In the genomic region with DNA sequence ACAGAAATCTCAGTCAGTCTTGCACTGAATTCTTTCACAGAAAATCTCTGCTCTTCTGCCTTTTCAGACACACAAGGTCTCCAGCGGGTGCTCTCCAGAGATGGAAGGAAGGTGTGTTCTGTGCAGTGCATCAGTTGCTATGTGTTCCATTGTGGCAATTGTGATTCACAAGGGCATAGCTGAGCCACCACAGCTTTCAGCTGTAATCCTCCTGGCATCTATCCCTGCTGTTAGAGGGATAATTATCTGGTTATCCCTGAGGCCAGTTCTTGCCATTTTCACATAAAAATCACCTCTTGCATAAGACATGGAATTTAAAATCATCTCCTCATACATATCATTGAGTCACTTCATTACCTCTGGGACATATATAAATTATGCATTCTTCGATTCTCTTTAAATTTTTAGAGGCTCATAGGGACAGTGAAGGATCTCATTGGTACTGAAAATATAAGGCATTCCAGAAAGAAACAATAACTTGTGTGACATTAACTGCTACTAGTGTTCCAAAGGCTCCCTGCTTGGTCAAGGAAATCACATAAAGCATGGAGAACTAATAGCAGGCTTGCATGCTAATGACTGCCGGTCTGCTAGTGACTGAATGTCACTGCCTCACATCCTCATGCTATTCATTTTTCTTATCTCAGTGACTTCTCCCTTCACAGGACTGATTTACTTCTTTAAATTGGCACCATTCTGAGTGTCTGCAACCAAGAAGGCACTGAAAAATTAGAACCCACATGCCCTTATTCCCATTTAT, we compare ENCODE assay signal across 13 cellular contexts.
A peak's percentile ranks its signal among the peaks of the same experiment; 100 is the strongest.
DNase-seq lines count a peak whose midpoint lies in the region; ATAC-seq and TF ChIP-seq lines count a peak whose summit lies in the region.
"Had no signal": no experiment of that assay in that cellular context is flagged by ENCODE, and none has a peak within 500 bp of the region (broad histone marks: within the 10 kb centered on the region; RNA-seq: fewer than 3 reads in every experiment).

No MANE protein-coding gene starts in this region.

- ATAC-seq in omental fat pad (ENCODE audit: low FRiP score) (peak; percentile 33), HG02852 (IDR thresholded peaks at IDR 0.05; ENCODE audit: unreplicated experiment) (no peak), GM18870 (IDR thresholded peaks at IDR 0.05; ENCODE audit: unreplicated experiment) (no peak)

- BruUV-seq in Caco-2 (replicated peaks; lab: Mats Ljungman, UMichigan): no TSS peak

- peak overlapping the region; percentile 87 for H3K27ac Mint-ChIP-seq in Caco-2 (ENCODE audit: unreplicated experiment)

- H3K27me3 ChIP-seq in Caco-2 (replicated peaks; ENCODE audit: control insufficient read depth, insufficient read depth, low read length): no peaks in the 10 kb centered on the region
- H3K27me3 ChIP-seq: ascending aorta had no signal

- H3K9me3 Mint-ChIP-seq in Caco-2 (ENCODE audit: unreplicated experiment): peaks cover 5% of the 10 kb centered on the region

- intact Hi-C loops in Caco-2 (cut with micrococcal nuclease; ENCODE audit: unreplicated experiment): loop anchor here (1.0 to 5.0 kb wide), 2 partner anchors 56 to 215 kb away; a partner anchor contains a TSS

- H3K36me3 ChIP-seq in Caco-2 (ENCODE audit: control insufficient read depth, insufficient read depth, low read length): no peaks in the 10 kb centered on the region
- H3K36me3 ChIP-seq: ascending aorta had no signal

- POLR2A ChIA-PET in Caco-2 (lab: Charles Lee): interaction anchor here (0.6 kb wide), 1 partner anchor 23 kb away, joined by 3 read pairs; no protein-coding TSS in a partner anchor

- peaks cover 6% of the 10 kb centered on the region for H3K36me3 Mint-ChIP-seq in Caco-2 (ENCODE audit: insufficient read depth, unreplicated experiment)

- no peaks in the 10 kb centered on the region for H3K27me3 Mint-ChIP-seq in Caco-2 (ENCODE audit: insufficient read depth, unreplicated experiment)

- CTCF ChIA-PET in Caco-2 (lab: Charles Lee): interaction anchor here (0.9 kb wide), 1 partner anchor 20 kb away, joined by 3 read pairs; no protein-coding TSS in a partner anchor

- H3K4me1 Mint-ChIP-seq in Caco-2 (ENCODE audit: low read depth, unreplicated experiment): peaks cover 50% of the 10 kb centered on the region

- H3K9me3 ChIP-seq in Caco-2: no peaks in the 10 kb centered on the region
- H3K9me3 ChIP-seq: ascending aorta had no signal

- H3K4me3 ChIP-seq in Caco-2 (ENCODE audit: low read depth, low read length) (no peak overlapping the region), epithelial cell of esophagus (ENCODE audit: low read length) (no peak overlapping the region)
- H3K4me3 ChIP-seq: ascending aorta had no signal

- TF ChIP-seq CTCF in Caco-2 (IDR thresholded peaks at IDR 0.05; ENCODE audit: insufficient read depth in 1 of 2, low read depth in 1 of 2, low read length in 1 of 2, severe bottlenecking in 1 of 2, unreplicated experiment in 1 of 2): no peak
- TF ChIP-seq CTCF in epithelial cell of esophagus (IDR thresholded peaks at IDR 0.05; ENCODE audit: insufficient read depth, low read depth, low read length, missing control alignments): no peak
- TF ChIP-seq CTCF in omental fat pad (IDR thresholded peaks at IDR 0.05): no peak

- H3K4me3 Mint-ChIP-seq in Caco-2 (ENCODE audit: unreplicated experiment): peak overlapping the region; percentile 49

- DNase-seq in Caco-2 (peak in 1 of 2 experiments; percentile 19), M059J (ENCODE audit: low read depth) (peak; percentile 80), epithelial cell of esophagus (ENCODE audit: low read depth) (peak; percentile 39), omental fat pad (ENCODE audit: low spot score) (no peak), inferior parietal cortex (ENCODE audit: extremely low spot score) (no peak)
- no peak for DNase-seq in activated CD8-positive, alpha-beta memory T cell treated with anti-CD3 and anti-CD28 coated beads for 24 hours
- DNase-seq: activated T-cell treated with anti-CD3 and anti-CD28 coated beads for 4 hours; NCI-H187; occipital lobe; stimulated activated CD4-positive, alpha-beta T cell treated with anti-CD3 and anti-CD28 coated beads, Interleukin-4, amount 100 ng/mL, for 1 hour had no signal

- peaks cover 63% of the 10 kb centered on the region for H3K4me1 ChIP-seq in Caco-2
- H3K4me1 ChIP-seq: ascending aorta had no signal

Comparison
In these comparisons a context has a peak if more than half of its experiments do, and no peak if none do; other contexts are left out.
1. DNase-seq: peak in M059J (single experiment) and epithelial cell of esophagus (single experiment); none in omental fat pad (single experiment), activated CD8-positive, alpha-beta memory T cell treated with anti-CD3 and anti-CD28 coated beads for 24 hours (single experiment) and inferior parietal cortex (single experiment).